ENCODE assay signal across 8 cellular contexts in the genomic region with DNA sequence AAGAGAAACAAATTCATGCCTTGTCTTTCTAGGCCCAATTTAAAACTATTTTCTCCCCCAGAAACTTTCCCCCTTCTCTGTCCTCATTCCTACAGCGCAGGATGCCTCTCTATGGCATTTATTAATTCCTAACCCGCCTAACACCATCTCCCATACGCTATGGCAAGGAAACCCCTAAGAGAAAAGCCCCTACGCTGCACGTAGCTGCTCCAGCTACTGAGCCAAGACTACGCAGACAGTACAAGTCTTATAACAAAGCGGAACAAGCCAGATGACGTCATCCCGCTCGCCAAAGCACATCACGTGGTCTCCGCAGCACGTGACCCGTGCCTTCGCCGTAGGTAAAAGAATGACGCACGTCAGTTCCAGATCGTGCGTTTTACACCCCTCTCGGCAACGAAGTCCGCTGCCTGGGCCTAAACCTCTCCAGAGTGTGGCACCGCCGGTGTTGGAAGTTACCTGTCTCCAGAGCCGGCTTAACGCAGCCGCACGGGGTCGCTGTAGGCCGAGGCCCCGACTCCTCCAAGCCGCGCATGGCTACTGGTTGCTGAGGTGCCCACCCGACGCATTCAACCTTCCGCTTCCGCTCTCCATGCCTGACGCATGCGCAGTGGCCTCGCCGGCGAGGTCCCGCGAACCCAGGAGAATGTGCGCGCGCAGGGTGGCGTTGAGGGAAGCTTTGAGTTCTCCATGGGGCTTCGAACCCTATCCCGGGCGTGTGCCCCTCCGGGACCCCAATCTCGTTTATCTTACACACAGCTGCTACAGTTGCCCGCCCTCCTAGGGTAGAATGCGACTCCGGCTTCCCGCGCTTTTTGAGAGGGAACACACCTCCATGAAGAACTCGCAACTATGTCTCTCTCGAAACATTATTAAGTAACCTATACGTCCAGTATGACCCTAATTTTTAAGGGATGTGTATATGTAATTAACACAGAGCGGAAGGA.
DNase-seq lines count a peak whose midpoint lies in the region; ATAC-seq lines count a peak whose summit lies in the region.

A gene with protein sequence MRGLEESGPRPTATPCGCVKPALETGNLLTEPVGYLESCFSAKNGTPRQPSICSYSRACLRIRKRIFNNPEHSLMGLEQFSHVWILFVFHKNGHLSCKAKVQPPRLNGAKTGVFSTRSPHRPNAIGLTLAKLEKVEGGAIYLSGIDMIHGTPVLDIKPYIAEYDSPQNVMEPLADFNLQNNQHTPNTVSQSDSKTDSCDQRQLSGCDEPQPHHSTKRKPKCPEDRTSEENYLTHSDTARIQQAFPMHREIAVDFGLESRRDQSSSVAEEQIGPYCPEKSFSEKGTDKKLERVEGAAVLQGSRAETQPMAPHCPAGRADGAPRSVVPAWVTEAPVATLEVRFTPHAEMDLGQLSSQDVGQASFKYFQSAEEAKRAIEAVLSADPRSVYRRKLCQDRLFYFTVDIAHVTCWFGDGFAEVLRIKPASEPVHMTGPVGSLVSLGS (minus strand): TSS at position 542 of the 947 bp plus-strand sequence. CDS start 7 bp downstream, at position 535.

- H3K27ac Mint-ChIP-seq in central memory CD8-positive, alpha-beta T cell (ENCODE audit: low read depth), result peak within 1 kb of the TSS; percentile 99

- peaks cover 54% of the 10 kb centered on the region for H3K4me1 Mint-ChIP-seq in central memory CD8-positive, alpha-beta T cell

- H3K9me3 Mint-ChIP-seq in central memory CD8-positive, alpha-beta T cell, result no peaks in the 10 kb centered on the region

- DNase-seq in AG20443 (ENCODE audit: low spot score) (peak; percentile 99), NCI-H345 treated with DMSO at 0.1 percent for 48 hours (lab: John Stamatoyannopoulos, UW; ENCODE audit: unreplicated experiment) (peak; percentile 97), islet precursor cell (peak; percentile 97)
- DNase-seq in activated CD4-positive, CD25-positive, alpha-beta regulatory T cell treated with anti-CD3 and anti-CD28 coated beads, Interleukin-2, amount 50 U/mL, for 16 hours (ENCODE audit: low read depth, low spot score), result peak; percentile 98
- DNase-seq in central memory CD8-positive, alpha-beta T cell (ENCODE audit: low spot score in 2 of 2), result peak; percentile 97 to 98
- DNase-seq in stimulated activated CD4-positive, alpha-beta T cell treated with anti-CD3 and anti-CD28 coated beads, Interleukin-12 subunit alpha, Interleukin-12 subunit beta, amount 100 ng/mL, for 48 hours (ENCODE audit: low read depth in 2 of 3, low spot score in 1 of 3), result peak; percentile 95 to 97 (median 97)

- no peaks in the 10 kb centered on the region for H3K27me3 Mint-ChIP-seq in central memory CD8-positive, alpha-beta T cell

- ATAC-seq in GM19025 (IDR thresholded peaks at IDR 0.05; ENCODE audit: low read depth, unreplicated experiment) (peak; percentile 79), HG03342 (IDR thresholded peaks at IDR 0.05; ENCODE audit: unreplicated experiment) (peak; percentile 76)
- peak; percentile 76 for ATAC-seq in central memory CD8-positive, alpha-beta T cell (replicated peaks; ENCODE audit: extremely low read depth, poor library complexity, severe bottlenecking)

- H3K4me3 Mint-ChIP-seq in central memory CD8-positive, alpha-beta T cell, result peak within 1 kb of the TSS; percentile 86

- peaks cover 24% of the 10 kb centered on the region for H3K36me3 Mint-ChIP-seq in central memory CD8-positive, alpha-beta T cell (ENCODE audit: insufficient read depth)

Comparison
In these comparisons a context has a peak if more than half of its experiments do, and no peak if none do; other contexts are left out.
1. Peak in every context shown above with its lines: DNase-seq and ATAC-seq.